In the genomic region with DNA sequence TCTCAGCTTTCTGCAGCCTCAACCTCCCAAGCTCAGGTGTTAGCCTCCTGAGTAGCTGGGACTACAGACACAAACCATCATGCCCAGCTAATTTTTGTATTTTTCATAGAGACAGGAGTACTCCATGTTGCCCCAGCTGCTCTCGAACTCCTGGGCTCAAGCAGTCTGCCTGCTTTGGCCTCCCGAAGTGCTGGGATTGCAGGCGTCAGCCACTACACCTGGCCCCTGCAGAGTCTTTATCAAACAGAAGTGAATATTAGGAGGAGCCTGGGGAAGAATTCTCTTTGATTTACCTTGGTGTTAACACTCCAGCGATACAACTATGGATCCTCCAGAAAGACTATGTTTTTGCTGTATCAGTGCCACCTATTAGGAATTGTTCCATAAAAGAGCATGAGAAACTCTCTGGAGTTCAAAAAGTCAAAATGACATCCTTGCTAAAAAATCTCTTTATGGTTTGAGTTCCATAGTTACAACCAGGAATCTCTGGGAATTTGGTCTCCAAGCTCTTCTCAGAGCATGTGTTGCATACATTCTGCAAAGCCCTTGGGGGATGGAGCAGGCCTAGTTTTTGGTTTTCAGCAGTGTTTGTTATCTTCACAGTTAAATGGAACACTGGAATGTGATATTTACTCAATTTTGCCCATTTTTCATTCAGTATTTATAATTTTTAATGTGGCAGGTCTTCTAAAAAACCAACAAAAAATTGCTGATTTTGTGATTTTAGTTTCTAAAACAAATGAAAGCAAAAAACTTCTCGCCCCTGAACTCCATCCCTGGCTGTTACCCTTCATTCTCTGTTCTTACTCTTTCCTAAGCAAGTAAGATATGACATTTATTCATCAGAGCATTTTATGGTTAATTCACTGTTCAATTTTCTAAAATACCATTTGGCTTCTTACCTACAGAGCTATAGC, we compare ENCODE assay signal across 1 cellular context.
TF ChIP-seq lines count a peak whose summit lies in the region.

No MANE protein-coding gene starts in this region.

TF ChIP-seq in HepG2, 621 proteins besides CTCF, POLR2A, EP300 and RAD21:
- TF ChIP-seq ZNF256 (CRISPR knock-in tag; conservative IDR thresholded peaks at IDR 0.05) (no peak), MAFK (conservative IDR thresholded peaks at IDR 0.05 in 1 of 2, IDR thresholded peaks at IDR 0.05 in 1 of 2; ENCODE audit: low read length in 2 of 2) (peak; percentile 62 to 81), MAFF (IDR thresholded peaks at IDR 0.05; ENCODE audit: low read depth, low read length) (peak; percentile 66)
